ENCODE assay signal across 22 cellular contexts in genomic region chr5:139278540-139279274, GRCh38. TPM values are rescaled to one million over a fixed set of nuclear protein-coding genes. Genes with fewer than 3 reads are reported as not detected.
DNase-seq lines count a peak whose midpoint lies in the region; ATAC-seq, FAIRE-seq and TF ChIP-seq lines count a peak whose summit lies in the region.
"Had no signal": no experiment of that assay in that cellular context is flagged by ENCODE, and none has a peak within 500 bp of the region (broad histone marks: within the 10 kb centered on the region; RNA-seq: fewer than 3 reads in every experiment).

No MANE protein-coding gene starts in this region.

- H3K23me2 ChIP-seq in H1 (ENCODE audit: low read depth, low read length): peaks cover 8% of the 10 kb centered on the region

- H2BK120ac ChIP-seq in H1 (replicated peaks; ENCODE audit: low read depth, low read length): no peak overlapping the region

- H2BK12ac ChIP-seq in H1 (ENCODE audit: low read depth, low read length): no peak overlapping the region

- peaks cover 5% of the 10 kb centered on the region for H3F3A ChIP-seq in PC-3 (ENCODE audit: low read length, unreplicated experiment)

- H2BK20ac ChIP-seq in H1 (ENCODE audit: low read length): no peak overlapping the region

- H2AK5ac ChIP-seq in H1 (ENCODE audit: low read depth, low read length): no peak overlapping the region

- no peak overlapping the region for H4K5ac ChIP-seq in H1 (ENCODE audit: insufficient read length, low read depth, low read length)

- no peak overlapping the region for H3K56ac ChIP-seq in H1 (replicated peaks; ENCODE audit: insufficient read length, low read depth, low read length)

- TF ChIP-seq EP300 in H1 (IDR thresholded peaks at IDR 0.05; ENCODE audit: borderline replicate concordance in 1 of 2, low read depth in 2 of 2, low read length in 2 of 2): no peak

- ATAC-seq in PC-3: no peak
- ATAC-seq in GM21423 (IDR thresholded peaks at IDR 0.05; ENCODE audit: unreplicated experiment): no peak

- BruUV-seq in PC-3 (replicated peaks; lab: Mats Ljungman, UMichigan): no TSS peak

- intact Hi-C loops in PC-3 (cut with micrococcal nuclease): no loop called here

- no peak overlapping the region for H2BK15ac ChIP-seq in H1 (ENCODE audit: low read length)

- no peak overlapping the region for H4K8ac ChIP-seq in H1 (ENCODE audit: extremely low read depth, insufficient read depth, low read length)

- H3K27ac ChIP-seq in C4-2B (peak overlapping the region; percentile 2; the same call in 1 of the 2 replicates), PC-3 (ENCODE audit: low read length) (no peak overlapping the region), H1 (ENCODE audit: low read depth, low read length) (no peak overlapping the region)
- H3K27ac ChIP-seq: ascending aorta, GM23248, testis, WERI-Rb-1 had no signal

- WGBS in H1 (ENCODE audit: extremely low coverage in 1 of 2, insufficient coverage in 1 of 2, insufficient read length in 1 of 2, insufficient replicate concordance in 2 of 2, low coverage in 1 of 2, low lambda C conversion rate in 2 of 2, missing lambda C conversion rate in 1 of 2), 2 experiments: 89% methylated on average over 6 of the region's 6 CpGs; no CpG with 5 or more reads in 1 of the 2 experiments

- peaks cover 67% of the 10 kb centered on the region for H3K36me3 ChIP-seq in PC-3 (ENCODE audit: low read depth, low read length)
- peaks cover 45 to 92% (median 77%) of the 10 kb centered on the region in 4 experiments for H3K36me3 ChIP-seq in H1 (ENCODE audit: control insufficient read depth in 2 of 4, insufficient read depth in 4 of 4, low read length in 3 of 4)
- H3K36me3 ChIP-seq: WERI-Rb-1 had no signal

- H3K4me2 ChIP-seq in PC-3 (ENCODE audit: low read length) (0 out of 2 replicates have a peak overlapping the region, but pooled peaks have one; percentile 10), H1 (ENCODE audit: insufficient read depth in 1 of 2, low read depth in 2 of 2, low read length in 2 of 2) (peak overlapping the region; percentile 17 to 77; a peak in 1 of 4 replicates)

- peak; percentile 33 for FAIRE-seq in GM12892 (lab: Jason Lieb, UNC)
- FAIRE-seq in H1 (lab: Jason Lieb, UNC): no peak
- FAIRE-seq: small intestine had no signal

- H3K4me3 ChIP-seq in PC-3 (ENCODE audit: low read length) (no peak overlapping the region), H1 (ENCODE audit: extremely low read depth in 1 of 4, insufficient read depth in 2 of 4, low read depth in 3 of 4, low read length in 4 of 4) (no peak overlapping the region; a peak in 1 of 8 replicates)
- H3K4me3 ChIP-seq: ascending aorta, GM23248, testis had no signal

- H2AFZ ChIP-seq in PC-3 (ENCODE audit: low read length): no peak overlapping the region
- no peak overlapping the region for H2AFZ ChIP-seq in H1 (ENCODE audit: low read length)
- H2AFZ ChIP-seq: GM23248 had no signal

- H3K4me1 ChIP-seq in PC-3 (ENCODE audit: insufficient read depth, low read length) (peaks cover 54% of the 10 kb centered on the region), H1 (replicated peaks in 1 of 4; ENCODE audit: control insufficient read depth in 3 of 4, insufficient read depth in 4 of 4, low read length in 3 of 4) (peaks cover 9 to 12% (median 10%) of the 10 kb centered on the region in 4 experiments; a peak in 6 of 7 replicates)
- H3K4me1 ChIP-seq: testis had no signal

- TF ChIP-seq POLR2A in GM12892 (IDR thresholded peaks at IDR 0.05; ENCODE audit: low read depth, low read length): peak; percentile 29; the same call in 1 of the 2 replicates
- no peak; a peak in 2 of 3 replicates for TF ChIP-seq POLR2A in H1 (IDR thresholded peaks at IDR 0.05; ENCODE audit: control extremely low read depth in 1 of 2, low read depth in 2 of 2, low read length in 2 of 2)

- no peak overlapping the region for H2BK5ac ChIP-seq in H1 (ENCODE audit: low read depth, low read length)

- H3K18ac ChIP-seq in H1 (ENCODE audit: extremely low read depth, low read length): no peak overlapping the region

- DNase-seq in GM12892 (ENCODE audit: insufficient read length) (no peak), PC-3 (no peak), H1 (ENCODE audit: low read depth in 1 of 2, low spot score in 2 of 2) (no peak), NCI-H1417 treated with DMSO at 0.1 percent for 48 hours (lab: John Stamatoyannopoulos, UW) (no peak), DMS79 treated with DMSO at 0.1 percent for 48 hours (lab: John Stamatoyannopoulos, UW) (no peak), kidney glomerular epithelial cell (lab: John Stamatoyannopoulos, UW) (no peak)
- DNase-seq: cerebellar nuclear complex; GF-D8; GM23248; MV-4-11; NCI-H2029; NCI-H446 treated with DMSO at 0.1 percent for 48 hours; nephron progenitor cell; Right ventricle myocardium superior; small intestine; stimulated activated CD4-positive, alpha-beta T cell treated with anti-CD3 and anti-CD28 coated beads, Interleukin-4, amount 100 ng/mL, for 4 hours; T-helper 1 cell; testis; WERI-Rb-1 had no signal

- H3K27me3 ChIP-seq in PC-3 (ENCODE audit: low read length) (no peaks in the 10 kb centered on the region), H1 (replicated peaks in 1 of 4; ENCODE audit: control insufficient read depth in 3 of 4, extremely low read depth in 1 of 4, insufficient read depth in 3 of 4, low read length in 3 of 4) (no peaks in the 10 kb centered on the region)
- H3K27me3 ChIP-seq: ascending aorta, testis had no signal

- CTCF ChIA-PET in PC-3 (lab: Charles Lee) (no interaction called here), H1 (lab: Charles Lee; ENCODE audit: partially characterized antibody) (interaction anchor here (0.8 kb wide), 1 partner anchor 63 kb away, joined by 3 read pairs; the partner anchor contains the start of gene PAIP2)

- H3K9me2 ChIP-seq in PC-3 (replicated peaks; ENCODE audit: low read length): no peaks in the 10 kb centered on the region

- no peaks in the 10 kb centered on the region; the same call in 1 of the 2 replicates for H3K79me1 ChIP-seq in H1 (ENCODE audit: low read depth, low read length)

- H4K20me1 ChIP-seq in PC-3 (ENCODE audit: low read length): peaks cover 55% of the 10 kb centered on the region
- H4K20me1 ChIP-seq in H1 (replicated peaks in 1 of 2; ENCODE audit: control insufficient read depth in 1 of 2, insufficient read depth in 2 of 2, low read length in 2 of 2): peaks cover 15 to 30% of the 10 kb centered on the region in 2 experiments

- H3K79me2 ChIP-seq in PC-3 (ENCODE audit: low read length): peaks cover 67% of the 10 kb centered on the region
- peaks cover 4 to 58% of the 10 kb centered on the region in 2 experiments; a peak in 2 of 4 replicates for H3K79me2 ChIP-seq in H1 (ENCODE audit: control insufficient read depth in 1 of 2, insufficient read depth in 2 of 2, low read length in 2 of 2)

- no peak for TF ChIP-seq RAD21 in H1 (IDR thresholded peaks at IDR 0.05 in 1 of 2, conservative IDR thresholded peaks at IDR 0.05 in 1 of 2; ENCODE audit: low read depth in 2 of 2, low read length in 2 of 2)

- no peak overlapping the region for H3K14ac ChIP-seq in H1 (ENCODE audit: insufficient read length)

- no peak overlapping the region for H4K91ac ChIP-seq in H1 (replicated peaks; ENCODE audit: insufficient read length, low read length)

- H3K4ac ChIP-seq in H1 (replicated peaks; ENCODE audit: insufficient read length, low read depth, low read length): no peak overlapping the region

- H3K23ac ChIP-seq in H1 (ENCODE audit: insufficient read length): no peak overlapping the region

- H3K9me3 ChIP-seq in PC-3 (ENCODE audit: low read length) (no peaks in the 10 kb centered on the region), H1 (ENCODE audit: insufficient read depth in 2 of 2, low read depth in 1 of 2, low read length in 1 of 2) (no peaks in the 10 kb centered on the region)
- H3K9me3 ChIP-seq: ascending aorta, testis had no signal

- POLR2A ChIA-PET in PC-3 (lab: Charles Lee; ENCODE audit: unreplicated experiment): no interaction called here
- POLR2A ChIA-PET in H1 (lab: Charles Lee; ENCODE audit: partially characterized antibody): interaction anchor here (0.7 to 51.1 kb wide), 9 partner anchors 9 to 722 kb away, joined by 3 to 1766 read pairs (median 4); partner anchors contain the start of genes MATR3 and PAIP2

- no peak for TF ChIP-seq CTCF in C4-2B (conservative IDR thresholded peaks at IDR 0.05)
- no peak for TF ChIP-seq CTCF in PC-3 (conservative IDR thresholded peaks at IDR 0.05; ENCODE audit: low read depth, low read length)
- no peak for TF ChIP-seq CTCF in H1 (IDR thresholded peaks at IDR 0.05; ENCODE audit: control extremely low read depth in 1 of 3, insufficient read depth in 1 of 3, low read depth in 1 of 3, low read length in 3 of 3)

- H3K9ac ChIP-seq in PC-3 (ENCODE audit: low read length) (no peak overlapping the region), H1 (replicated peaks in 1 of 4; ENCODE audit: extremely low read depth in 1 of 4, low read depth in 3 of 4, low read length in 3 of 4) (peak overlapping the region in 1 of 4 experiments; percentile 2; a peak in 1 of 7 replicates)
- H3K9ac ChIP-seq: GM23248 had no signal

TF ChIP-seq in H1, 55 proteins besides CTCF, POLR2A, EP300 and RAD21:
- TF ChIP-seq NANOG (IDR thresholded peaks at IDR 0.05; ENCODE audit: insufficient read depth, low read depth, low read length, poor library complexity, severe bottlenecking) (no peak), SRF (IDR thresholded peaks at IDR 0.05; ENCODE audit: low read depth, low read length) (no peak), POLR2AphosphoS5 (IDR thresholded peaks at IDR 0.05; ENCODE audit: low read depth, low read length) (peak; percentile 16; the same call in 1 of the 2 replicates), BCL11A (IDR thresholded peaks at IDR 0.05; ENCODE audit: low read depth in 2 of 2, low read length in 2 of 2) (no peak), KDM4A (IDR thresholded peaks at IDR 0.05; ENCODE audit: low read depth, low read length, severe bottlenecking) (no peak), SIN3A (conservative IDR thresholded peaks at IDR 0.05 in 1 of 2, IDR thresholded peaks at IDR 0.05 in 1 of 2; ENCODE audit: low read depth in 1 of 2, low read length in 2 of 2) (no peak)
TF ChIP-seq in H1: peak in this region for 1.

RNA-seq across cellular contexts. Expression of gene MATR3, which starts 14.8 kb away (rescaled TPM):
- 168 TPM for polyA plus RNA-seq in GM12892 (2012; ENCODE audit: missing spikeins)
- total RNA-seq in PC-3 (2014; rRNA removed): 139 and 162 TPM in 2 replicates
- 378 and 389 TPM in 2 replicates for total RNA-seq in H1 (2021; fragmentation: NEBNext Ultra II Directional; extraction: Animal tissue kit (Norgen Biotek cat#: 25700))
- polyA plus RNA-seq in H1 (2011; rRNA removed): 90.6 and 116 TPM in 2 replicates
- polyA plus RNA-seq in H1 (2011; cell fraction: cytosol; rRNA removed): 114 TPM
- 147 TPM for polyA plus RNA-seq in H1 (2011; cell fraction: nucleus; rRNA removed)
- polyA plus RNA-seq in H1 (2012, experiment 1 of 2): 195 to 447 TPM (median 235 TPM) in 4 replicates
- polyA plus RNA-seq in H1 (2012, experiment 2 of 2): 18.5 TPM
- 192 TPM for polyA plus RNA-seq in H1 (2013, experiment 1 of 2)
- 184 TPM for polyA plus RNA-seq in H1 (2013, experiment 2 of 2)
- 458 and 712 TPM in 2 replicates for polyA minus RNA-seq in H1 (2011; rRNA and poly(A)+ RNA removed)
- polyA minus RNA-seq in H1 (2011; cell fraction: cytosol; rRNA and poly(A)+ RNA removed): 183 TPM
- polyA minus RNA-seq in H1 (2011; cell fraction: nucleus; rRNA and poly(A)+ RNA removed): 431 TPM
